ENCODE assay signal across 11 cellular contexts in the genomic region with DNA sequence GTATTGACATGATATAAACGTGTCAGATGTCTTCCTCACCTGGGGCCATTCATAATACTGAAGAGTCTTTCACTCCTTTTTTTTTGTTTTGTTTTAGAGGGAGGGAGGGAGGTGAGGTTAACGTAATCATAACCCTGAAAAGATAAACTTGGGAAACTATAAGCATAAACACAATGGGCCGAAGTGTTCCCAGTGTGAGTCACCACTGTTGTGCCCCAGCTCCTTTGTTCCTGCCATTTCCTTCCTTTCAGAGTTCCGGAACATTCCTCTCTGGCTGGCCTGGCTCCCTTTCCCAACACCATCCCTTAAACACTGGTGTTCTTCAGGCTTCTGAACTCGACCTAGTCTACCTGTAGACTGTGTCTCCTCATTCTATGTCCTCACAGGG. TPM values are rescaled to one million over a fixed set of nuclear protein-coding genes. Genes with fewer than 3 reads are reported as not detected.
DNase-seq lines count a peak whose midpoint lies in the region; ATAC-seq, FAIRE-seq and TF ChIP-seq lines count a peak whose summit lies in the region.
"Had no signal": no experiment of that assay in that cellular context is flagged by ENCODE, and none has a peak within 500 bp of the region (broad histone marks: within the 10 kb centered on the region; RNA-seq: fewer than 3 reads in every experiment).

No MANE protein-coding gene starts in this region.

- no peak for FAIRE-seq in A549 (lab: Jason Lieb, UNC)

- no peak for TF ChIP-seq POLR2A in A549 (IDR thresholded peaks at IDR 0.05; ENCODE audit: low read length)
- no peak for TF ChIP-seq POLR2A in erythroblast (IDR thresholded peaks at IDR 0.05; ENCODE audit: low read length)

- H3K27ac Mint-ChIP-seq in CD8-positive, alpha-beta T cell: no peak overlapping the region

- intact Hi-C loops in lower lobe of right lung (cut with DNase I): no loop called here
- intact Hi-C loops in CD8-positive, alpha-beta T cell (cut with DNase I, micrococcal nuclease): no loop called here

- no peaks in the 10 kb centered on the region for H3K36me3 Mint-ChIP-seq in CD8-positive, alpha-beta T cell

- H3K4me3 ChIP-seq in A549 (no peak overlapping the region), lower lobe of right lung (no peak overlapping the region)
- no peak overlapping the region for H3K4me3 ChIP-seq in CD8-positive, alpha-beta T cell (ENCODE audit: low read depth, low read length)

- POLR2A ChIA-PET in A549 (lab: Yijun Ruan, JAX): no interaction called here
- POLR2A ChIA-PET in CD8-positive, alpha-beta T cell (lab: Charles Lee): interaction anchor here (0.7 kb wide), 1 partner anchor 123 kb away, joined by 6 read pairs; no protein-coding TSS in a partner anchor

- H3K9me3 Mint-ChIP-seq in CD8-positive, alpha-beta T cell: no peaks in the 10 kb centered on the region
- H3K9me3 Mint-ChIP-seq: natural killer cell treated with Interleukin-12 subunit alpha and Interleukin-12 subunit beta and Interleukin-15 and Interleukin-18, amount 100 ng/mL, for 72 hours had no signal

- TF ChIP-seq EP300 in A549 (IDR thresholded peaks at IDR 0.05): no peak
- peak; percentile 26; the same call in 1 of the 2 replicates for TF ChIP-seq EP300 in Ishikawa (IDR thresholded peaks at IDR 0.05; ENCODE audit: borderline replicate concordance)

- no peaks in the 10 kb centered on the region for H3K27me3 ChIP-seq in lower lobe of right lung (ENCODE audit: low read depth)
- H3K27me3 ChIP-seq in CD8-positive, alpha-beta T cell (ENCODE audit: insufficient read depth, low read length): no peaks in the 10 kb centered on the region

- peaks cover 27% of the 10 kb centered on the region for H3K4me1 ChIP-seq in A549
- peaks cover 25% of the 10 kb centered on the region for H3K4me1 ChIP-seq in lower lobe of right lung
- no peaks in the 10 kb centered on the region for H3K4me1 ChIP-seq in CD8-positive, alpha-beta T cell (ENCODE audit: insufficient read depth, low read length)

- no peak for TF ChIP-seq RAD21 in A549 (conservative IDR thresholded peaks at IDR 0.05 in 1 of 2, IDR thresholded peaks at IDR 0.05 in 1 of 2)
- no peak for TF ChIP-seq RAD21 in Ishikawa (IDR thresholded peaks at IDR 0.05; ENCODE audit: low read depth)

- peak in 1 of 2 experiments; percentile 41; a peak in 2 of 6 replicates for ATAC-seq in A549
- peak; percentile 46 to 76 for ATAC-seq in lower lobe of right lung
- no peak for ATAC-seq in GM18519 (IDR thresholded peaks at IDR 0.05; ENCODE audit: low FRiP score, unreplicated experiment)
- no peak for ATAC-seq in CD8-positive, alpha-beta T cell
- no peak for ATAC-seq in HG03457 (IDR thresholded peaks at IDR 0.05; ENCODE audit: unreplicated experiment)
- ATAC-seq: natural killer cell treated with Interleukin-12 subunit alpha and Interleukin-12 subunit beta and Interleukin-15 and Interleukin-18, amount 100 ng/mL, for 72 hours had no signal

- peak overlapping the region; percentile 43; the same call in 2 of the 3 replicates for H3K4me2 ChIP-seq in A549

- 40% methylated on average over 5 of the region's 5 CpGs for WGBS in A549 (ENCODE audit: missing lambda C conversion rate)

- DNase-seq in A549 (ENCODE audit: low read depth in 1 of 2, low spot score in 1 of 2): no peak
- peak; percentile 95 to 99 for DNase-seq in dermis microvascular lymphatic vessel endothelial cell (ENCODE audit: low read depth in 2 of 2)
- DNase-seq in lower lobe of right lung: no peak
- DNase-seq in CD8-positive, alpha-beta T cell: no peak
- DNase-seq in erythroblast (lab: John Stamatoyannopoulos, UW): no peak
- DNase-seq: activated CD8-positive, alpha-beta memory T cell treated with anti-CD3 and anti-CD28 coated beads for 24 hours; cortex of kidney had no signal

- peaks cover 3% of the 10 kb centered on the region for H3K27me3 Mint-ChIP-seq in CD8-positive, alpha-beta T cell (ENCODE audit: low read depth)
- H3K27me3 Mint-ChIP-seq: natural killer cell treated with Interleukin-12 subunit alpha and Interleukin-12 subunit beta and Interleukin-15 and Interleukin-18, amount 100 ng/mL, for 72 hours had no signal

- no peaks in the 10 kb centered on the region for H3K36me3 ChIP-seq in lower lobe of right lung
- no peaks in the 10 kb centered on the region for H3K36me3 ChIP-seq in CD8-positive, alpha-beta T cell (ENCODE audit: insufficient read depth, low read length)

- CTCF ChIA-PET in A549 (lab: Yijun Ruan, JAX): interaction anchor here (0.6 to 2.0 kb wide), 3 partner anchors 15 to 38 kb away, joined by 3 to 11 read pairs (median 4); no protein-coding TSS in a partner anchor
- CTCF ChIA-PET in CD8-positive, alpha-beta T cell (lab: Charles Lee): no interaction called here

- no peak for TF ChIP-seq CTCF in A549 (IDR thresholded peaks at IDR 0.05)
- no peak for TF ChIP-seq CTCF in lower lobe of right lung (IDR thresholded peaks at IDR 0.05)
- no peak for TF ChIP-seq CTCF in CD8-positive, alpha-beta T cell (IDR thresholded peaks at IDR 0.05)

- no peaks in the 10 kb centered on the region for H3K9me3 ChIP-seq in A549
- H3K9me3 ChIP-seq in lower lobe of right lung: no peaks in the 10 kb centered on the region
- H3K9me3 ChIP-seq in CD8-positive, alpha-beta T cell (ENCODE audit: low read length): no peaks in the 10 kb centered on the region

- H3K4me3 Mint-ChIP-seq in CD8-positive, alpha-beta T cell: no peak overlapping the region
- H3K4me3 Mint-ChIP-seq: natural killer cell treated with Interleukin-12 subunit alpha and Interleukin-12 subunit beta and Interleukin-15 and Interleukin-18, amount 100 ng/mL, for 72 hours had no signal

- no peaks in the 10 kb centered on the region for H3K4me1 Mint-ChIP-seq in CD8-positive, alpha-beta T cell (ENCODE audit: low read depth)

- peak overlapping the region; percentile 34 to 55; a peak in 5 of 6 replicates for H3K27ac ChIP-seq in A549
- peak overlapping the region; percentile 15 for H3K27ac ChIP-seq in lower lobe of right lung
- no peak overlapping the region for H3K27ac ChIP-seq in CD8-positive, alpha-beta T cell (ENCODE audit: low read depth, low read length)

TF ChIP-seq in A549, 52 proteins besides CTCF, POLR2A, EP300 and RAD21:
- TF ChIP-seq FOSL2 (IDR thresholded peaks at IDR 0.05) (no peak), FOSL2 (CRISPR knock-in tag; IDR thresholded peaks at IDR 0.05) (peak; percentile 27; the same call in 1 of the 2 replicates), NFE2L2 (conservative IDR thresholded peaks at IDR 0.05; ENCODE audit: low read length) (no peak)
- TF ChIP-seq, protein P1, sequence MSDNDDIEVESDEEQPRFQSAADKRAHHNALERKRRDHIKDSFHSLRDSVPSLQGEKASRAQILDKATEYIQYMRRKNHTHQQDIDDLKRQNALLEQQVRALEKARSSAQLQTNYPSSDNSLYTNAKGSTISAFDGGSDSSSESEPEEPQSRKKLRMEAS (IDR thresholded peaks at IDR 0.05): no peak

TF ChIP-seq in Ishikawa, 13 proteins besides CTCF, POLR2A, EP300 and RAD21 (continues in another document):
- TF ChIP-seq, protein P2, sequence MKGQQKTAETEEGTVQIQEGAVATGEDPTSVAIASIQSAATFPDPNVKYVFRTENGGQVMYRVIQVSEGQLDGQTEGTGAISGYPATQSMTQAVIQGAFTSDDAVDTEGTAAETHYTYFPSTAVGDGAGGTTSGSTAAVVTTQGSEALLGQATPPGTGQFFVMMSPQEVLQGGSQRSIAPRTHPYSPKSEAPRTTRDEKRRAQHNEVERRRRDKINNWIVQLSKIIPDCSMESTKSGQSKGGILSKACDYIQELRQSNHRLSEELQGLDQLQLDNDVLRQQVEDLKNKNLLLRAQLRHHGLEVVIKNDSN (IDR thresholded peaks at IDR 0.05): no peak
- TF ChIP-seq, protein P3, sequence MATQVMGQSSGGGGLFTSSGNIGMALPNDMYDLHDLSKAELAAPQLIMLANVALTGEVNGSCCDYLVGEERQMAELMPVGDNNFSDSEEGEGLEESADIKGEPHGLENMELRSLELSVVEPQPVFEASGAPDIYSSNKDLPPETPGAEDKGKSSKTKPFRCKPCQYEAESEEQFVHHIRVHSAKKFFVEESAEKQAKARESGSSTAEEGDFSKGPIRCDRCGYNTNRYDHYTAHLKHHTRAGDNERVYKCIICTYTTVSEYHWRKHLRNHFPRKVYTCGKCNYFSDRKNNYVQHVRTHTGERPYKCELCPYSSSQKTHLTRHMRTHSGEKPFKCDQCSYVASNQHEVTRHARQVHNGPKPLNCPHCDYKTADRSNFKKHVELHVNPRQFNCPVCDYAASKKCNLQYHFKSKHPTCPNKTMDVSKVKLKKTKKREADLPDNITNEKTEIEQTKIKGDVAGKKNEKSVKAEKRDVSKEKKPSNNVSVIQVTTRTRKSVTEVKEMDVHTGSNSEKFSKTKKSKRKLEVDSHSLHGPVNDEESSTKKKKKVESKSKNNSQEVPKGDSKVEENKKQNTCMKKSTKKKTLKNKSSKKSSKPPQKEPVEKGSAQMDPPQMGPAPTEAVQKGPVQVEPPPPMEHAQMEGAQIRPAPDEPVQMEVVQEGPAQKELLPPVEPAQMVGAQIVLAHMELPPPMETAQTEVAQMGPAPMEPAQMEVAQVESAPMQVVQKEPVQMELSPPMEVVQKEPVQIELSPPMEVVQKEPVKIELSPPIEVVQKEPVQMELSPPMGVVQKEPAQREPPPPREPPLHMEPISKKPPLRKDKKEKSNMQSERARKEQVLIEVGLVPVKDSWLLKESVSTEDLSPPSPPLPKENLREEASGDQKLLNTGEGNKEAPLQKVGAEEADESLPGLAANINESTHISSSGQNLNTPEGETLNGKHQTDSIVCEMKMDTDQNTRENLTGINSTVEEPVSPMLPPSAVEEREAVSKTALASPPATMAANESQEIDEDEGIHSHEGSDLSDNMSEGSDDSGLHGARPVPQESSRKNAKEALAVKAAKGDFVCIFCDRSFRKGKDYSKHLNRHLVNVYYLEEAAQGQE (IDR thresholded peaks at IDR 0.05; ENCODE audit: low read depth): no peak
- no peak for TF ChIP-seq TAF1 (IDR thresholded peaks at IDR 0.05; ENCODE audit: low read depth)
- no peak for TF ChIP-seq CEBPB (IDR thresholded peaks at IDR 0.05)
- no peak for TF ChIP-seq ZBTB7A (IDR thresholded peaks at IDR 0.05; ENCODE audit: low read depth)

RNA-seq across cellular contexts. Expression of a gene that starts 18.6 kb away (rescaled TPM):
- 26.6 and 27.2 TPM in 2 replicates for polyA plus RNA-seq in A549 (2011; rRNA removed)
- 4.6 and 6.0 TPM in 2 replicates for polyA plus RNA-seq in A549 (2012; cell fraction: cytosol; rRNA removed)
- polyA plus RNA-seq in A549 (2012; cell fraction: nucleus; rRNA removed): 7.7 and 16.9 TPM in 2 replicates
- 5.2 to 7.3 TPM (median 6.6 TPM) in 3 replicates for polyA plus RNA-seq in A549 (2017; fragmentation: RNase III; extraction: RNeasy Plus Mini Kit Qiagen cat#74134 plus additional on column Dnase treatment)
- polyA minus RNA-seq in A549 (2011; rRNA and poly(A)+ RNA removed): 36.8 and 43.7 TPM in 2 replicates
- total RNA-seq in dermis microvascular lymphatic vessel endothelial cell: 62.2 and 89.2 TPM in 2 replicates
- 27.7 TPM for total RNA-seq in lower lobe of right lung
- total RNA-seq in CD8-positive, alpha-beta T cell: 1 to 10 TPM; 1.1 to 1.6 TPM

RNA-seq across cellular contexts. Expression of a gene that starts 51.5 kb away (rescaled TPM):
- not detected in 2 replicates for polyA plus RNA-seq in A549 (2011; rRNA removed)
- polyA plus RNA-seq in A549 (2012; cell fraction: cytosol; rRNA removed): not detected in 2 replicates
- polyA plus RNA-seq in A549 (2012; cell fraction: nucleus; rRNA removed): not detected in 2 replicates
- polyA plus RNA-seq in A549 (2017; fragmentation: RNase III; extraction: RNeasy Plus Mini Kit Qiagen cat#74134 plus additional on column Dnase treatment): not detected in 3 replicates
- not detected in 2 replicates for polyA minus RNA-seq in A549 (2011; rRNA and poly(A)+ RNA removed)
- total RNA-seq in dermis microvascular lymphatic vessel endothelial cell: not detected in 2 replicates
- total RNA-seq in lower lobe of right lung: 5.2 TPM
- not detected for total RNA-seq in CD8-positive, alpha-beta T cell
- total RNA-seq: natural killer cell treated with Interleukin-12 subunit alpha and Interleukin-12 subunit beta and Interleukin-15 and Interleukin-18, amount 100 ng/mL, for 72 hours had no signal

Comparison
In these comparisons a context has a peak if more than half of its experiments do, and no peak if none do; other contexts are left out.
1. ATAC-seq: peak in lower lobe of right lung (2 of 2); none in GM18519 (single experiment), CD8-positive, alpha-beta T cell (single experiment) and HG03457 (single experiment).
2. DNase-seq: peak in dermis microvascular lymphatic vessel endothelial cell (2 of 2); none in A549 (0 of 2), lower lobe of right lung (single experiment), CD8-positive, alpha-beta T cell (0 of 7) and erythroblast (0 of 2).
3. RNA of a gene that starts 18.6 kb away (total RNA-seq): 62.2 to 89.2 TPM in dermis microvascular lymphatic vessel endothelial cell and 27.7 TPM in lower lobe of right lung (single experiment); 1.1 to 1.6 TPM in CD8-positive, alpha-beta T cell; every median in the first group is over 10 times any median in the second.